ENCODE assay signal across 1 cellular context in the genomic region with DNA sequence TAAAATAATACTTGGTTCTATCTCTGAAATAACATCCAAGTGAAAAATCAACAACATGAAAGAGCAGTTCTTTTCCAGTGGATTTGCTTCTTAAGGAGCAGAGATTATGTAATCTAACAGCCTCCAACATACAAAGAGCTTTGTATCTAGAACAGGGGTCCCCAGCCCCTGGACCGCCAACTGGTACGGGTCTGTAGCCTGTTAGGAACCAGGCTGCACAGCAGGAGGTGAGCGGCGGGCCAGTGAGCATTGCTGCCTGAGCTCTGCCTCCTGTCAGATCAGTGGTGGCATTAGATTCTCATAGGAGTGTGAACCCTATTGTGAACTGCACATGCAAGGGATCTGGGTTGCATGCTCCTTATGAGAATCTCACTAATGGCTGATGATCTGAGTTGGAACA.
A peak's percentile ranks its signal among the peaks of the same experiment; 100 is the strongest.
TF ChIP-seq lines count a peak whose summit lies in the region.

No MANE protein-coding gene starts in this region.

TF ChIP-seq in H1, 55 proteins besides CTCF, POLR2A, EP300 and RAD21:
- TF ChIP-seq POLR2AphosphoS5 (IDR thresholded peaks at IDR 0.05; ENCODE audit: low read depth, low read length), result peak; percentile 29; the same call in 1 of the 2 replicates
